In genomic region chr4:74453037-74453635, GRCh38 we compare ENCODE assay signal across 31 cellular contexts. TPM values are rescaled to one million over a fixed set of nuclear protein-coding genes. Genes with fewer than 3 reads are reported as not detected.
DNase-seq lines count a peak whose midpoint lies in the region; ATAC-seq, FAIRE-seq and TF ChIP-seq lines count a peak whose summit lies in the region.
"Had no signal": no experiment of that assay in that cellular context is flagged by ENCODE, and none has a peak within 500 bp of the region (broad histone marks: within the 10 kb centered on the region; RNA-seq: fewer than 3 reads in every experiment).

No MANE protein-coding gene starts in this region.

- no peak overlapping the region for H2BK120ac ChIP-seq in IMR-90 (ENCODE audit: low read depth, low read length)

- no peak for TF ChIP-seq POLR2A in IMR-90 (IDR thresholded peaks at IDR 0.05; ENCODE audit: low read depth, low read length)

- H3K4me3 ChIP-seq in IMR-90 (ENCODE audit: insufficient read depth, low read depth, low read length) (no peak overlapping the region), astrocyte (ENCODE audit: insufficient read depth, low read depth, low read length) (no peak overlapping the region)
- H3K4me3 ChIP-seq: upper lobe of left lung had no signal

- H3K4me1 Mint-ChIP-seq in astrocyte (ENCODE audit: low read depth, unreplicated experiment), result peaks cover 22% of the 10 kb centered on the region
- H3K4me1 Mint-ChIP-seq: activated naive CD4-positive, alpha-beta T cell treated with anti-CD3 and anti-CD28 coated beads, Interleukin-2, amount 50 U/mL, for 24 hours; IgD-negative memory B cell; immature natural killer cell had no signal

- H4K91ac ChIP-seq in IMR-90 (ENCODE audit: insufficient read depth, low read depth, low read length), result no peak overlapping the region

- H4K8ac ChIP-seq in IMR-90 (ENCODE audit: low read depth in 2 of 2, low read length in 2 of 2), result no peak overlapping the region

- no peak overlapping the region for H3K9ac ChIP-seq in IMR-90 (ENCODE audit: low read depth, low read length)
- no peak overlapping the region for H3K9ac ChIP-seq in astrocyte (ENCODE audit: low read length)
- H3K9ac ChIP-seq: parathyroid adenoma had no signal

- H3K9me3 ChIP-seq in IMR-90 (ENCODE audit: control insufficient read depth, insufficient read depth, low read length) (no peaks in the 10 kb centered on the region), astrocyte (ENCODE audit: insufficient read depth, low read depth, low read length) (no peaks in the 10 kb centered on the region)
- H3K9me3 ChIP-seq: BE2C, upper lobe of left lung had no signal

- H3K36me3 Mint-ChIP-seq in astrocyte (ENCODE audit: low read depth, unreplicated experiment), result no peaks in the 10 kb centered on the region
- H3K36me3 Mint-ChIP-seq: CD8-positive, alpha-beta T cell had no signal

- H3K79me2 ChIP-seq in astrocyte (ENCODE audit: insufficient read depth, low read length), result no peaks in the 10 kb centered on the region
- H3K79me2 ChIP-seq: parathyroid adenoma had no signal

- peak overlapping the region; percentile 59 for H3K27ac Mint-ChIP-seq in astrocyte (ENCODE audit: unreplicated experiment)
- H3K27ac Mint-ChIP-seq: activated CD8-positive, alpha-beta T cell treated with anti-CD3 and anti-CD28 coated beads, Interleukin-2, amount 10 ng/mL, durations not matched to agents 7 days and 5 days; activated naive CD4-positive, alpha-beta T cell treated with anti-CD3 and anti-CD28 coated beads, Interleukin-2, amount 50 U/mL, for 24 hours; CD8-positive, alpha-beta T cell; IgD-negative memory B cell; immature natural killer cell; stimulated activated naive B cell treated with anti-CD40 and anti-IgM and Interleukin-4, amounts not matched to agents 10 μg/mL and 1 μg/mL and 100 μg/mL, for 72 hours; T-helper 1 cell treated with Interleukin-12 subunit alpha and Interleukin-12 subunit beta and Interleukin-4 antibody, amounts not matched to agents 30 μg/mL and 1 μg/mL, for 36 hours had no signal

- POLR2A ChIA-PET in IMR-90 (lab: Charles Lee; ENCODE audit: unreplicated experiment), result no interaction called here

- peak; percentile 52 for DNase-seq in ACHN
- no peak for DNase-seq in IMR-90
- DNase-seq in astrocyte (ENCODE audit: low read depth), result no peak
- DNase-seq in left colon, result no peak
- no peak for DNase-seq in GM20000 (ENCODE audit: low spot score)
- no peak for DNase-seq in activated CD8-positive, alpha-beta memory T cell treated with anti-CD3 and anti-CD28 coated beads, Interleukin-2, amount 50 U/mL, for 4 hours
- DNase-seq: activated CD8-positive, alpha-beta T cell treated with anti-CD3 and anti-CD28 coated beads, Interleukin-2, amount 10 ng/mL, durations not matched to agents 7 days and 5 days; amniotic stem cell; BE2C; CD8-positive, alpha-beta T cell; DMS153; immature natural killer cell; mesenchymal stem cell; NCI-H446; NCI-H774; Right ventricle myocardium superior; small intestine; stimulated activated naive B cell treated with anti-CD40 and anti-IgM and Interleukin-4, amounts not matched to agents 10 μg/mL and 1 μg/mL and 100 μg/mL, for 72 hours; upper lobe of left lung had no signal

- H2BK20ac ChIP-seq in IMR-90 (ENCODE audit: low read depth, low read length), result peak overlapping the region; percentile 34; the same call in 1 of the 2 replicates

- no peak overlapping the region for H2BK15ac ChIP-seq in IMR-90 (ENCODE audit: low read depth, low read length)

- no peak overlapping the region for H3K4me2 ChIP-seq in IMR-90 (ENCODE audit: low read depth, low read length)
- no peak overlapping the region for H3K4me2 ChIP-seq in astrocyte (ENCODE audit: low read length)

- H2AK9ac ChIP-seq in IMR-90 (replicated peaks; ENCODE audit: low read depth, low read length, poor library complexity), result no peak overlapping the region

- H3K18ac ChIP-seq in IMR-90 (ENCODE audit: low read depth, low read length), result no peak overlapping the region

- CTCF ChIA-PET in IMR-90 (lab: Yijun Ruan, JAX), result interaction anchor here (0.7 kb wide), 1 partner anchor 78 kb away, joined by 3 read pairs; no protein-coding TSS in a partner anchor

- H3K9me3 Mint-ChIP-seq in astrocyte (ENCODE audit: unreplicated experiment), result no peaks in the 10 kb centered on the region
- H3K9me3 Mint-ChIP-seq: activated naive CD4-positive, alpha-beta T cell treated with anti-CD3 and anti-CD28 coated beads, Interleukin-2, amount 50 U/mL, for 24 hours; CD8-positive, alpha-beta T cell; IgD-negative memory B cell; immature natural killer cell; neural crest cell; stimulated activated naive B cell treated with anti-CD40 and anti-IgM and Interleukin-4, amounts not matched to agents 10 μg/mL and 1 μg/mL and 100 μg/mL, for 72 hours; T-helper 1 cell treated with Interleukin-12 subunit alpha and Interleukin-12 subunit beta and Interleukin-4 antibody, amounts not matched to agents 30 μg/mL and 1 μg/mL, for 36 hours had no signal

- no peak for ATAC-seq in IMR-90 (ENCODE audit: low read depth)
- ATAC-seq in left colon, result peak; percentile 75
- ATAC-seq in HG02973 (IDR thresholded peaks at IDR 0.05; ENCODE audit: unreplicated experiment), result no peak
- no peak for ATAC-seq in GM18907 (IDR thresholded peaks at IDR 0.05; ENCODE audit: unreplicated experiment)
- ATAC-seq: activated CD8-positive, alpha-beta T cell treated with anti-CD3 and anti-CD28 coated beads, Interleukin-2, amount 10 ng/mL, durations not matched to agents 7 days and 5 days; CD8-positive, alpha-beta T cell; left lobe of liver; SK-N-SH treated with all-trans-retinoic acid at 6 μM for 48 hours; stimulated activated naive B cell treated with anti-CD40 and anti-IgM and Interleukin-4, amounts not matched to agents 10 μg/mL and 1 μg/mL and 100 μg/mL, for 72 hours had no signal

- H3K27me3 ChIP-seq in IMR-90 (ENCODE audit: control insufficient read depth, insufficient read depth, low read length) (no peaks in the 10 kb centered on the region), astrocyte (ENCODE audit: insufficient read depth, low read length) (no peaks in the 10 kb centered on the region)
- H3K27me3 ChIP-seq: BE2C, upper lobe of left lung had no signal

- no peak overlapping the region for H3K4ac ChIP-seq in IMR-90 (ENCODE audit: low read depth, low read length)

- no peaks in the 10 kb centered on the region for H3K27me3 Mint-ChIP-seq in astrocyte (ENCODE audit: low read depth, unreplicated experiment)
- H3K27me3 Mint-ChIP-seq: activated naive CD4-positive, alpha-beta T cell treated with anti-CD3 and anti-CD28 coated beads, Interleukin-2, amount 50 U/mL, for 24 hours had no signal

- no peak overlapping the region for H3K23ac ChIP-seq in IMR-90 (ENCODE audit: low read depth, low read length)

- no peak overlapping the region for H3K56ac ChIP-seq in IMR-90 (ENCODE audit: extremely low read depth, insufficient read depth, low read length)

- no peak overlapping the region for H2AFZ ChIP-seq in IMR-90 (replicated peaks; ENCODE audit: low read length, poor library complexity)
- no peak overlapping the region for H2AFZ ChIP-seq in astrocyte (ENCODE audit: low read depth, low read length)
- H2AFZ ChIP-seq: parathyroid adenoma had no signal

- no peak overlapping the region for H2BK5ac ChIP-seq in IMR-90 (ENCODE audit: low read depth, low read length, poor library complexity, severe bottlenecking)

- H3K4me1 ChIP-seq in IMR-90 (ENCODE audit: control insufficient read depth, insufficient read depth, low read length) (peaks cover 2% of the 10 kb centered on the region; the same call in 1 of the 2 replicates), astrocyte (ENCODE audit: insufficient read depth, low read length) (peaks cover 20% of the 10 kb centered on the region)
- H3K4me1 ChIP-seq: BE2C, parathyroid adenoma had no signal

- no peak for TF ChIP-seq CTCF in IMR-90 (conservative IDR thresholded peaks at IDR 0.05; ENCODE audit: low read depth, low read length)
- TF ChIP-seq CTCF in astrocyte (IDR thresholded peaks at IDR 0.05; ENCODE audit: insufficient read depth, low read depth, low read length), result no peak
- TF ChIP-seq CTCF in GM20000 (IDR thresholded peaks at IDR 0.05; ENCODE audit: extremely low read depth, missing control alignments), result no peak

- H3K36me3 ChIP-seq in IMR-90 (ENCODE audit: control insufficient read depth, insufficient read depth, low read length), result peaks cover 2% of the 10 kb centered on the region; the same call in 1 of the 2 replicates
- H3K36me3 ChIP-seq in astrocyte (ENCODE audit: insufficient read depth, low read length), result no peaks in the 10 kb centered on the region
- H3K36me3 ChIP-seq: BE2C, upper lobe of left lung had no signal

- no peak overlapping the region for H2AK5ac ChIP-seq in IMR-90 (ENCODE audit: low read depth, low read length)

- in situ Hi-C loops in ACHN (cut with HindIII; ENCODE audit: low pct_ligation_motif_present, low pct_unique_long_range_greater_than_20kb, low sequenced_read_pairs), result no loop called here
- in situ Hi-C loops in IMR-90 (cut with MboI; ENCODE audit: low sequenced_read_pairs), result no loop called here

- 93 to 100% methylated on average over 3 to 4 of the region's 5 CpGs for WGBS in IMR-90 (ENCODE audit: extremely low coverage in 2 of 2, insufficient read length in 1 of 2), 2 experiments

- H3K9me1 ChIP-seq in IMR-90 (ENCODE audit: insufficient read depth, low read length), result peaks cover 3% of the 10 kb centered on the region; the same call in 1 of the 2 replicates

- no peaks in the 10 kb centered on the region for H3K79me1 ChIP-seq in IMR-90 (ENCODE audit: low read depth in 1 of 2, low read length in 2 of 2)

- H4K5ac ChIP-seq in IMR-90 (ENCODE audit: low read depth, low read length), result no peak overlapping the region

- H4K20me1 ChIP-seq in IMR-90 (ENCODE audit: insufficient read depth, low read length) (no peaks in the 10 kb centered on the region), astrocyte (ENCODE audit: insufficient read depth, low read length) (no peaks in the 10 kb centered on the region)

- dilution Hi-C loops in IMR-90 (cut with HindIII; ENCODE audit: low sequenced_read_pairs, unreplicated experiment), result no loop called here

- peak; percentile 41 for FAIRE-seq in astrocyte (lab: Jason Lieb, UNC)
- FAIRE-seq: GM12891, small intestine, TTC549 had no signal

- H3K4me3 Mint-ChIP-seq in astrocyte (ENCODE audit: unreplicated experiment), result peak overlapping the region; percentile 2
- H3K4me3 Mint-ChIP-seq: activated CD8-positive, alpha-beta T cell treated with anti-CD3 and anti-CD28 coated beads, Interleukin-2, amount 10 ng/mL, durations not matched to agents 7 days and 5 days; activated naive CD4-positive, alpha-beta T cell treated with anti-CD3 and anti-CD28 coated beads, Interleukin-2, amount 50 U/mL, for 24 hours; CD8-positive, alpha-beta T cell; IgD-negative memory B cell; immature natural killer cell; neural crest cell; stimulated activated naive B cell treated with anti-CD40 and anti-IgM and Interleukin-4, amounts not matched to agents 10 μg/mL and 1 μg/mL and 100 μg/mL, for 72 hours; T-helper 1 cell treated with Interleukin-12 subunit alpha and Interleukin-12 subunit beta and Interleukin-4 antibody, amounts not matched to agents 30 μg/mL and 1 μg/mL, for 36 hours had no signal

- no TSS peak for BruUV-seq in IMR-90 (replicated peaks; lab: Mats Ljungman, UMichigan)

- intact Hi-C loops in IMR-90 (cut with micrococcal nuclease) (no loop called here), left colon (cut with DNase I, micrococcal nuclease) (no loop called here)

- H3K27ac ChIP-seq in IMR-90 (ENCODE audit: insufficient read depth, low read length) (no peak overlapping the region), astrocyte (ENCODE audit: low read depth, low read length) (no peak overlapping the region)
- H3K27ac ChIP-seq: parathyroid adenoma, upper lobe of left lung had no signal

- no peak for TF ChIP-seq RAD21 in IMR-90 (IDR thresholded peaks at IDR 0.05; ENCODE audit: low read length)

- H3K14ac ChIP-seq in IMR-90 (replicated peaks; ENCODE audit: low read depth, low read length), result no peak overlapping the region

RNA-seq across cellular contexts. Expression of gene AREG, which starts 8.2 kb away (rescaled TPM):
- total RNA-seq in IMR-90 (2012; rRNA removed) (0.18 and 0.28 TPM in 2 replicates), astrocyte (0.79 and 1.5 TPM in 2 replicates), left colon (10 to 100 TPM; 30.0 to 42.3 TPM)
- 0.17 and 0.30 TPM in 2 replicates for polyA plus RNA-seq in IMR-90 (2012; rRNA removed)
- 1.3 and 1.4 TPM in 2 replicates for polyA plus RNA-seq in IMR-90 (2012; cell fraction: cytosol; rRNA removed)
- 3.1 and 8.0 TPM in 2 replicates for polyA plus RNA-seq in IMR-90 (2012; cell fraction: nucleus; rRNA removed; ENCODE audit: low replicate concordance)
- total RNA-seq: activated CD8-positive, alpha-beta T cell treated with anti-CD3 and anti-CD28 coated beads, Interleukin-2, amount 10 ng/mL, durations not matched to agents 7 days and 5 days; chondrocyte; neural crest cell had no signal

Comparison
In these comparisons a context has a peak if more than half of its experiments do, and no peak if none do; other contexts are left out.
1. RNA of gene AREG, which starts 8.2 kb away (total RNA-seq): 30.0 to 42.3 TPM in left colon; 0.79 to 1.5 TPM in astrocyte and 0.18 to 0.28 TPM in IMR-90; every median in the first group is over 10 times any median in the second.